ENCODE assay signal across 26 cellular contexts in genomic region chr6:414447-414846, GRCh38. TPM values are rescaled to one million over a fixed set of nuclear protein-coding genes. Genes with fewer than 3 reads are reported as not detected.
A peak's percentile ranks its signal among the peaks of the same experiment; 100 is the strongest.
DNase-seq lines count a peak whose midpoint lies in the region; ATAC-seq, FAIRE-seq and TF ChIP-seq lines count a peak whose summit lies in the region.
"Had no signal": no experiment of that assay in that cellular context is flagged by ENCODE, and none has a peak within 500 bp of the region (broad histone marks: within the 10 kb centered on the region; RNA-seq: fewer than 3 reads in every experiment).

No MANE protein-coding gene starts in this region.

- SMC1A ChIA-PET in GM12878 (lab: Charles Lee; ENCODE audit: uncharacterized antibody, unreplicated experiment): interaction anchor here (0.9 to 5.3 kb wide), 3 partner anchors 10 to 103 kb away, joined by 3 to 23 read pairs (median 3); no protein-coding TSS in a partner anchor

- TF ChIP-seq POLR2A in GM12892 (IDR thresholded peaks at IDR 0.05; ENCODE audit: low read depth, low read length): no peak
- no peak for TF ChIP-seq POLR2A in GM12878 (IDR thresholded peaks at IDR 0.05; ENCODE audit: low read depth, low read length)

- TF ChIP-seq EP300 in GM12878 (IDR thresholded peaks at IDR 0.05; ENCODE audit: borderline replicate concordance in 1 of 2, control insufficient read depth in 1 of 2, low read depth in 2 of 2, low read length in 2 of 2): no peak

- H2AFZ ChIP-seq in OCI-LY3 (ENCODE audit: low read depth, low read length) (no peak overlapping the region), GM12878 (ENCODE audit: control insufficient read depth, low read depth, low read length) (no peak overlapping the region)
- H2AFZ ChIP-seq: GM23248 had no signal

- H3K79me2 ChIP-seq in OCI-LY3 (ENCODE audit: low read length) (no peaks in the 10 kb centered on the region), GM12878 (ENCODE audit: control insufficient read depth, insufficient read depth, low read length) (no peaks in the 10 kb centered on the region)

- peaks cover 27% of the 10 kb centered on the region for H3K36me3 ChIP-seq in OCI-LY3 (replicated peaks; ENCODE audit: low read depth, low read length)
- peaks cover 5 to 16% of the 10 kb centered on the region in 2 experiments for H3K36me3 ChIP-seq in GM12878 (ENCODE audit: control insufficient read depth in 2 of 2, insufficient read depth in 2 of 2, low read length in 1 of 2)
- H3K36me3 ChIP-seq: left lung, tibial nerve had no signal

- ATAC-seq in activated CD4-positive, CD25-positive, alpha-beta regulatory T cell treated with anti-CD3 and anti-CD28 coated beads, Interleukin-2, amount 50 U/mL, for 24 hours: peak; percentile 33 to 59
- no peak for ATAC-seq in GM12878
- ATAC-seq in HG03457 (IDR thresholded peaks at IDR 0.05; ENCODE audit: unreplicated experiment): no peak
- ATAC-seq: HepG2, left lung, psoas muscle, T-cell had no signal

- in situ Hi-C loops in GM12878 (cut with MboI): no loop called here

- RAD21 ChIA-PET in GM12878 (lab: Charles Lee; ENCODE audit: unreplicated experiment): no interaction called here

- H3K9ac ChIP-seq in OCI-LY3 (ENCODE audit: low read length) (no peak overlapping the region; the same call in 1 of the 2 replicates), GM12878 (ENCODE audit: control insufficient read depth, insufficient read depth, low read length) (no peak overlapping the region)
- H3K9ac ChIP-seq: GM23248 had no signal

- H4K20me1 ChIP-seq in OCI-LY3 (ENCODE audit: insufficient read depth, low read length) (peaks cover 18% of the 10 kb centered on the region), GM12878 (ENCODE audit: control insufficient read depth, insufficient read depth) (peaks cover 7% of the 10 kb centered on the region; the same call in 1 of the 2 replicates)

- FAIRE-seq in GM12892 (lab: Jason Lieb, UNC) (peak; percentile 63), GM12878 (lab: Jason Lieb, UNC) (no peak)
- FAIRE-seq: HepG2 had no signal

- BruUV-seq in GM12878 (replicated peaks; lab: Mats Ljungman, UMichigan): no TSS peak

- H3K4me1 ChIP-seq in OCI-LY3 (ENCODE audit: low read length) (peaks cover 91% of the 10 kb centered on the region), GM12878 (ENCODE audit: control insufficient read depth, insufficient read depth, low read length) (no peaks in the 10 kb centered on the region)
- H3K4me1 ChIP-seq: left lung, psoas muscle had no signal

- CTCF ChIA-PET in GM12878 (lab: Yijun Ruan, JAX) (no interaction called here), HEK293T (lab: Yijun Ruan, JAX) (no interaction called here)

- H3K9me3 ChIP-seq in OCI-LY3 (ENCODE audit: insufficient read depth, low read length) (no peaks in the 10 kb centered on the region), GM12878 (replicated peaks; ENCODE audit: control insufficient read depth, insufficient read depth, low read length) (peaks cover 2% of the 10 kb centered on the region; the same call in 2 of the 3 replicates)

- peak overlapping the region; percentile 17 for H3K4me2 ChIP-seq in OCI-LY3 (ENCODE audit: low read length)
- no peak overlapping the region for H3K4me2 ChIP-seq in GM12878 (ENCODE audit: control insufficient read depth, insufficient read depth)

- peak overlapping the region; percentile 83 for H3K27ac ChIP-seq in OCI-LY3 (ENCODE audit: low read length)
- H3K27ac ChIP-seq in GM12878 (ENCODE audit: control insufficient read depth, insufficient read depth): no peak overlapping the region
- H3K27ac ChIP-seq: GM23248, psoas muscle, tibial nerve had no signal

- TF ChIP-seq CTCF in OCI-LY3 (IDR thresholded peaks at IDR 0.05; ENCODE audit: low read depth, low read length): no peak
- TF ChIP-seq CTCF in GM12878 (IDR thresholded peaks at IDR 0.05 in 2 of 3, conservative IDR thresholded peaks at IDR 0.05 in 1 of 3; ENCODE audit: control insufficient read depth in 2 of 3, extremely low read depth in 1 of 3, insufficient read depth in 1 of 3, low read depth in 3 of 3, low read length in 3 of 3): no peak

- intact Hi-C loops in GM12878 (cut with micrococcal nuclease; ENCODE audit: unreplicated experiment): no loop called here

- no peak for DNase-seq in activated CD4-positive, CD25-positive, alpha-beta regulatory T cell (lab: John Stamatoyannopoulos, UW)
- DNase-seq in GM12892 (ENCODE audit: insufficient read length) (no peak), GM12878 (ENCODE audit: low read depth, low spot score) (no peak), HEK293T (ENCODE audit: extremely low spot score) (no peak), NCI-H1105 treated with DMSO at 0.1 percent for 48 hours (lab: John Stamatoyannopoulos, UW) (no peak)
- DNase-seq: 8988T; activated effector memory CD4-positive, alpha-beta T cell treated with Interleukin-2 at 50 U/mL for 16 hours; CD4-positive, alpha-beta memory T cell; dermis blood vessel endothelial cell; DMS 273 treated with DMSO at 0.1 percent for 48 hours; EL; GM23248; HFFc6; left lung; mesendoderm; NCI-H1105; NCI-H1930; NCI-H526; psoas muscle; stimulated activated CD4-positive, alpha-beta T cell treated with anti-CD3 and anti-CD28 coated beads, Interleukin-15, amount 100 ng/mL, for 24 hours; T-cell had no signal

- POLR2A ChIA-PET in GM12878 (lab: Charles Lee) (no interaction called here), HEK293T (lab: Yijun Ruan, JAX) (no interaction called here)

- no peak overlapping the region for H3K4me3 ChIP-seq in OCI-LY3 (ENCODE audit: low read length)
- H3K4me3 ChIP-seq in GM12878: no peak overlapping the region
- H3K4me3 ChIP-seq: GM23248, left lung, psoas muscle, tibial nerve had no signal

- no peaks in the 10 kb centered on the region for H3K27me3 ChIP-seq in OCI-LY3 (ENCODE audit: low read depth, low read length)
- no peaks in the 10 kb centered on the region for H3K27me3 ChIP-seq in GM12878 (replicated peaks in 1 of 2; ENCODE audit: control insufficient read depth in 2 of 2, insufficient read depth in 2 of 2, low read length in 1 of 2)

- TF ChIP-seq RAD21 in GM12878 (IDR thresholded peaks at IDR 0.05; ENCODE audit: insufficient read depth, low read depth, low read length): no peak

TF ChIP-seq in GM12878, 131 proteins besides CTCF, POLR2A, EP300 and RAD21:
- TF ChIP-seq SPI1 (IDR thresholded peaks at IDR 0.05; ENCODE audit: borderline replicate concordance, insufficient read depth, low read depth, low read length) (peak; percentile 9; the same call in 1 of the 2 replicates), NR2C2 (IDR thresholded peaks at IDR 0.05; ENCODE audit: borderline replicate concordance, control insufficient read depth, insufficient read length, low read depth) (no peak)

TF ChIP-seq in HEK293T, 16 proteins besides CTCF, POLR2A, EP300 and RAD21:
- TF ChIP-seq PKNOX1 (IDR thresholded peaks at IDR 0.05) (no peak), SUZ12 (IDR thresholded peaks at IDR 0.05) (no peak), HDGF (IDR thresholded peaks at IDR 0.05; ENCODE audit: borderline replicate concordance) (no peak)

RNA-seq across cellular contexts. Expression of gene IRF4, which starts 22.9 kb away (rescaled TPM):
- polyA plus RNA-seq in GM12892 (2012; ENCODE audit: missing spikeins): 248 TPM
- total RNA-seq in GM12878 (2013; cell fraction: nucleolus; rRNA removed): 825 and 857 TPM in 2 replicates
- total RNA-seq in GM12878 (2014; rRNA removed): 287 and 295 TPM in 2 replicates
- 217 and 228 TPM in 2 replicates for total RNA-seq in GM12878 (2014; rRNA removed; fragmentation: Illumina TruSeq; extraction: Trizol)
- total RNA-seq in GM12878 (2021): 495 and 498 TPM in 2 replicates
- 299 TPM for polyA plus RNA-seq in GM12878 (2011; ENCODE audit: low read depth)
- polyA plus RNA-seq in GM12878 (2011; rRNA removed): 252 and 320 TPM in 2 replicates
- polyA plus RNA-seq in GM12878 (2011; cell fraction: cytosol; rRNA removed): 352 and 442 TPM in 2 replicates
- 848 and 1,001 TPM in 2 replicates for polyA plus RNA-seq in GM12878 (2011; cell fraction: nucleus; rRNA removed)
- polyA plus RNA-seq in GM12878 (2012): 262 and 367 TPM in 2 replicates
- 223 and 228 TPM in 2 replicates for polyA plus RNA-seq in GM12878 (2014; fragmentation: Illumina TruSeq; extraction: Trizol)
- polyA plus RNA-seq in GM12878 (2014; fragmentation: Nextera tagmentation; extraction: Ambion mirVana): 10 to 100 TPM; 50.0 to 98.9 TPM
- polyA plus RNA-seq in GM12878 (2014; rRNA removed): 187 and 205 TPM in 2 replicates
- polyA plus RNA-seq in GM12878 (2016; fragmentation: Nextera tagmentation; extraction: Ambion mirVana): 100 to 1,000 TPM; 295 to 297 TPM
- polyA minus RNA-seq in GM12878 (2011; rRNA and poly(A)+ RNA removed): 364 and 403 TPM in 2 replicates
- 196 and 207 TPM in 2 replicates for polyA minus RNA-seq in GM12878 (2011; cell fraction: cytosol; rRNA and poly(A)+ RNA removed)
- 241 and 321 TPM in 2 replicates for polyA minus RNA-seq in GM12878 (2011; cell fraction: nucleus; rRNA and poly(A)+ RNA removed)
- total RNA-seq: dermis blood vessel endothelial cell, GM23248, HFFc6 had no signal

Comparison
In these comparisons a context has a peak if more than half of its experiments do, and no peak if none do; other contexts are left out.
1. ATAC-seq: peak in activated CD4-positive, CD25-positive, alpha-beta regulatory T cell treated with anti-CD3 and anti-CD28 coated beads, Interleukin-2, amount 50 U/mL, for 24 hours (2 of 2); none in GM12878 (single experiment) and HG03457 (single experiment).